ENCODE assay signal across 18 cellular contexts in the genomic region with DNA sequence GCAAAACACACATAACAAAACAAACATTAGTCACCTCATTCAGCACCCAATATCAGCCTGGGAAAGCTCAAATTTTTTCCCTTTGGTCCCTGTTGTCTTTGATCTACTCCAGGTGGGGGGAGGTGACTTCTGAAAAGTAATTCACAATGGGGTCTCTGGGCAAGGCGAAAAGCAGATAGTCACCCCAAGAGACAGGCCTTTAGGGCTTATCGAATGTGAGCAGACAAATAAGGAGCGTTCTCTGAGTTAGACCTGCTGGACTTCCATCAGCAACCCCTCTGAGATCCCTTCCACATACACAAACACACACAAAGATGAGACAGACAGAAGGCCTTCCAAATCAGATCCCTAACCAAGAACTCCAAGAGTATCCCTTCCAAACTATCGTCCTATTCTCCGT.
"Had no signal": no experiment of that assay in that cellular context is flagged by ENCODE, and none has a peak within 500 bp of the region (broad histone marks: within the 10 kb centered on the region; RNA-seq: fewer than 3 reads in every experiment).

No MANE protein-coding gene starts in this region.

- H3K36me3 Mint-ChIP-seq: activated naive CD8-positive, alpha-beta T cell treated with anti-CD3 and anti-CD28 coated beads for 36 hours had no signal

- H3K4me1 ChIP-seq: gastrocnemius medialis, transverse colon had no signal

- H3K9me3 ChIP-seq: gastrocnemius medialis had no signal

- H3K27me3 ChIP-seq: cardiac muscle cell, heart left ventricle, right atrium auricular region, transverse colon had no signal

- H3K27me3 Mint-ChIP-seq: activated naive CD8-positive, alpha-beta T cell treated with anti-CD3 and anti-CD28 coated beads for 36 hours; progenitor cell of endocrine pancreas had no signal

- H3K4me3 ChIP-seq: cardiac muscle cell, gastrocnemius medialis, heart left ventricle, left ventricle myocardium inferior, right atrium auricular region, skin epidermis, transverse colon had no signal

- H3K36me3 ChIP-seq: cardiac muscle cell, gastrocnemius medialis, heart left ventricle, left ventricle myocardium inferior, right atrium auricular region, transverse colon had no signal

- H3K4me1 Mint-ChIP-seq: activated naive CD8-positive, alpha-beta T cell treated with anti-CD3 and anti-CD28 coated beads for 36 hours had no signal

- H3K27ac ChIP-seq: cardiac muscle cell, gastrocnemius medialis, right atrium auricular region, transverse colon had no signal

- H3K4me3 Mint-ChIP-seq: activated CD4-positive, alpha-beta T cell treated with anti-CD3 and anti-CD28 coated beads, Interleukin-2, amount 10 ng/mL, durations not matched to agents 24 days and 14 days; activated naive CD8-positive, alpha-beta T cell treated with anti-CD3 and anti-CD28 coated beads for 36 hours; stimulated activated naive CD8-positive, alpha-beta T cell treated with anti-CD3 and anti-CD28 coated beads, Interleukin-15, Interleukin-2, amounts not matched to agents 100 ng/mL and 50 ng/mL, for 24 hours; T-helper 2 cell treated with Interferon-gamma antibody and Interleukin-4, amounts not matched to agents 5 μg/mL and 100 μg/mL, for 36 hours had no signal

- DNase-seq: activated CD4-positive, alpha-beta T cell treated with anti-CD3 and anti-CD28 coated beads, Interleukin-2, amount 10 ng/mL, durations not matched to agents 24 days and 14 days; activated CD4-positive, CD25-positive, alpha-beta regulatory T cell; activated naive CD4-positive, alpha-beta T cell; activated naive CD8-positive, alpha-beta T cell treated with anti-CD3 and anti-CD28 coated beads for 36 hours; amniotic stem cell; erythroblast; gastrocnemius medialis; heart left ventricle; left ventricle myocardium inferior; stimulated activated CD4-positive, alpha-beta T cell treated with anti-CD3 and anti-CD28 coated beads, Interleukin-15, amount 100 ng/mL, for 24 hours; stimulated activated CD4-positive, alpha-beta T cell treated with anti-CD3 and anti-CD28 coated beads, Interleukin-2, amount 100 ng/mL, for 48 hours; transverse colon had no signal

- H3K9me3 Mint-ChIP-seq: activated CD4-positive, alpha-beta T cell treated with anti-CD3 and anti-CD28 coated beads, Interleukin-2, amount 10 ng/mL, durations not matched to agents 24 days and 14 days; stimulated activated naive CD8-positive, alpha-beta T cell treated with anti-CD3 and anti-CD28 coated beads, Interleukin-15, Interleukin-2, amounts not matched to agents 100 ng/mL and 50 ng/mL, for 24 hours had no signal

- H3K27ac Mint-ChIP-seq: activated CD4-positive, alpha-beta T cell treated with anti-CD3 and anti-CD28 coated beads, Interleukin-2, amount 10 ng/mL, durations not matched to agents 24 days and 14 days; activated naive CD8-positive, alpha-beta T cell treated with anti-CD3 and anti-CD28 coated beads for 36 hours; stimulated activated naive CD8-positive, alpha-beta T cell treated with anti-CD3 and anti-CD28 coated beads, Interleukin-15, Interleukin-2, amounts not matched to agents 100 ng/mL and 50 ng/mL, for 24 hours; T-helper 2 cell treated with Interferon-gamma antibody and Interleukin-4, amounts not matched to agents 5 μg/mL and 100 μg/mL, for 36 hours had no signal
